In genomic region chr12:19220205-19220604, GRCh38 we compare ENCODE assay signal across 1 cellular context.
TF ChIP-seq lines count a peak whose summit lies in the region.

No MANE protein-coding gene starts in this region.

TF ChIP-seq in SK-N-SH treated with all-trans-retinoic acid at 6 μM for 48 hours, 23 proteins besides CTCF, POLR2A, EP300 and RAD21 (continued from another document):
- TF ChIP-seq CREB5 (CRISPR knock-in tag; IDR thresholded peaks at IDR 0.05; ENCODE audit: low read depth), result peak; percentile 63
- no peak for TF ChIP-seq GLIS3 (CRISPR knock-in tag; IDR thresholded peaks at IDR 0.05)
- no peak for TF ChIP-seq ZNF8 (CRISPR knock-in tag; IDR thresholded peaks at IDR 0.05)
- no peak for TF ChIP-seq ZNF565 (CRISPR knock-in tag; conservative IDR thresholded peaks at IDR 0.05; ENCODE audit: low read depth)
- no peak for TF ChIP-seq OSR1 (CRISPR knock-in tag; IDR thresholded peaks at IDR 0.05)
- no peak for TF ChIP-seq ZFP30 (CRISPR knock-in tag; IDR thresholded peaks at IDR 0.05)
TF ChIP-seq in SK-N-SH treated with all-trans-retinoic acid at 6 μM for 48 hours: peak in this region for 7.
